ENCODE assay signal across 8 cellular contexts in genomic region chr19:16571283-16571682, GRCh38. TPM values are rescaled to one million over a fixed set of nuclear protein-coding genes. Genes with fewer than 3 reads are reported as not detected.
DNase-seq lines count a peak whose midpoint lies in the region; ATAC-seq and TF ChIP-seq lines count a peak whose summit lies in the region.

No MANE protein-coding gene starts in this region.

- no peaks in the 10 kb centered on the region for H3K9me3 Mint-ChIP-seq in Calu3 (ENCODE audit: low read depth, unreplicated experiment)
- H3K9me3 Mint-ChIP-seq in activated naive CD8-positive, alpha-beta T cell treated with anti-CD3 and anti-CD28 coated beads, Interleukin-2, amount 10 ng/mL, durations not matched to agents 7 days and 5 days: no peaks in the 10 kb centered on the region
- no peaks in the 10 kb centered on the region for H3K9me3 Mint-ChIP-seq in type B pancreatic cell

- DNase-seq in Calu3: no peak
- no peak for DNase-seq in activated naive CD8-positive, alpha-beta T cell treated with anti-CD3 and anti-CD28 coated beads, Interleukin-2, amount 10 ng/mL, durations not matched to agents 7 days and 5 days
- DNase-seq in kidney tubule cell (ENCODE audit: low spot score): peak; percentile 61
- no peak for DNase-seq in type B pancreatic cell (ENCODE audit: extremely low spot score, unreplicated experiment)
- DNase-seq in occipital lobe (lab: John Stamatoyannopoulos, UW): no peak
- no peak for DNase-seq in NCI-H2029 treated with DMSO at 0.1 percent for 48 hours (lab: John Stamatoyannopoulos, UW)

- no peak for ATAC-seq in activated naive CD8-positive, alpha-beta T cell treated with anti-CD3 and anti-CD28 coated beads, Interleukin-2, amount 10 ng/mL, durations not matched to agents 7 days and 5 days (ENCODE audit: low read depth)
- no peak for ATAC-seq in HG02759 (IDR thresholded peaks at IDR 0.05; ENCODE audit: unreplicated experiment)

- no peaks in the 10 kb centered on the region for H3K27me3 ChIP-seq in KMS-11 (ENCODE audit: insufficient read depth, low read depth)

- no TSS peak for BruUV-seq in Calu3 (replicated peaks; lab: Mats Ljungman, UMichigan)

- peak overlapping the region; percentile 87 for H3K4me3 Mint-ChIP-seq in Calu3 (ENCODE audit: low read depth, unreplicated experiment)
- H3K4me3 Mint-ChIP-seq in activated naive CD8-positive, alpha-beta T cell treated with anti-CD3 and anti-CD28 coated beads, Interleukin-2, amount 10 ng/mL, durations not matched to agents 7 days and 5 days: peak overlapping the region; percentile 95
- peak overlapping the region; percentile 84 for H3K4me3 Mint-ChIP-seq in type B pancreatic cell

- H3K9ac ChIP-seq in KMS-11: peak overlapping the region; percentile 63; the same call in 1 of the 2 replicates

- H2AFZ ChIP-seq in KMS-11 (ENCODE audit: low read depth): peak overlapping the region; percentile 47; the same call in 1 of the 2 replicates

- H3K27me3 Mint-ChIP-seq in Calu3 (ENCODE audit: unreplicated experiment) (no peaks in the 10 kb centered on the region), type B pancreatic cell (no peaks in the 10 kb centered on the region)
- H3K27me3 Mint-ChIP-seq in activated naive CD8-positive, alpha-beta T cell treated with anti-CD3 and anti-CD28 coated beads, Interleukin-2, amount 10 ng/mL, durations not matched to agents 7 days and 5 days: no peaks in the 10 kb centered on the region

- H3K79me2 ChIP-seq in KMS-11 (ENCODE audit: insufficient read depth, low read depth): peaks cover 56% of the 10 kb centered on the region; the same call in 1 of the 2 replicates

- CTCF ChIA-PET in Calu3 (lab: Charles Lee): no interaction called here

- H3K27ac Mint-ChIP-seq in Calu3 (ENCODE audit: unreplicated experiment) (peak overlapping the region; percentile 82), type B pancreatic cell (peak overlapping the region; percentile 23)
- H3K27ac Mint-ChIP-seq in activated naive CD8-positive, alpha-beta T cell treated with anti-CD3 and anti-CD28 coated beads, Interleukin-2, amount 10 ng/mL, durations not matched to agents 7 days and 5 days: peak overlapping the region; percentile 88

- intact Hi-C loops in Calu3 (cut with micrococcal nuclease; ENCODE audit: unreplicated experiment): no loop called here

- no peaks in the 10 kb centered on the region for H4K20me1 ChIP-seq in KMS-11 (ENCODE audit: insufficient read depth)

- H3K4me2 ChIP-seq in KMS-11: peak overlapping the region; percentile 96

- POLR2A ChIA-PET in activated naive CD8-positive, alpha-beta T cell treated with anti-CD3 and anti-CD28 coated beads, Interleukin-2, amount 10 ng/mL, durations not matched to agents 7 days and 5 days (lab: Charles Lee): interaction anchor here (0.6 to 1.4 kb wide), 3 partner anchors 16 to 56 kb away, joined by 3 read pairs; partner anchors contain the start of gene MED26

- no peak overlapping the region for H3K4me3 ChIP-seq in KMS-11 (IDR thresholded peaks at IDR 0.05; ENCODE audit: insufficient read depth, low read depth, low read length)

- H3K4me1 ChIP-seq in KMS-11 (ENCODE audit: low read depth, poor library complexity, severe bottlenecking): peaks cover 22% of the 10 kb centered on the region

- no peaks in the 10 kb centered on the region; the same call in 1 of the 2 replicates for H3K36me3 ChIP-seq in KMS-11 (ENCODE audit: insufficient read depth)

- H3K36me3 Mint-ChIP-seq in Calu3 (ENCODE audit: insufficient read depth, unreplicated experiment): peaks cover 61% of the 10 kb centered on the region
- H3K36me3 Mint-ChIP-seq in activated naive CD8-positive, alpha-beta T cell treated with anti-CD3 and anti-CD28 coated beads, Interleukin-2, amount 10 ng/mL, durations not matched to agents 7 days and 5 days: peaks cover 30% of the 10 kb centered on the region
- H3K36me3 Mint-ChIP-seq in type B pancreatic cell: peaks cover 10% of the 10 kb centered on the region

- TF ChIP-seq CTCF in Calu3 (IDR thresholded peaks at IDR 0.05; ENCODE audit: unreplicated experiment): no peak
- TF ChIP-seq CTCF in KMS-11 (conservative IDR thresholded peaks at IDR 0.05; ENCODE audit: low read depth, low read length): no peak
- TF ChIP-seq CTCF in type B pancreatic cell (conservative IDR thresholded peaks at IDR 0.05): no peak

- H3K4me1 Mint-ChIP-seq in Calu3 (ENCODE audit: low read depth, unreplicated experiment) (peaks cover 19% of the 10 kb centered on the region), type B pancreatic cell (ENCODE audit: unreplicated experiment) (peaks cover 17% of the 10 kb centered on the region)
- peaks cover 48% of the 10 kb centered on the region for H3K4me1 Mint-ChIP-seq in activated naive CD8-positive, alpha-beta T cell treated with anti-CD3 and anti-CD28 coated beads, Interleukin-2, amount 10 ng/mL, durations not matched to agents 7 days and 5 days

- no peak overlapping the region for H3K27ac ChIP-seq in KMS-11

RNA-seq across cellular contexts. Expression of gene SLC35E1, which starts 0.9 kb away (rescaled TPM):
- 41.6 and 46.4 TPM in 2 replicates for total RNA-seq in Calu3 (2022)
- total RNA-seq in activated naive CD8-positive, alpha-beta T cell treated with anti-CD3 and anti-CD28 coated beads, Interleukin-2, amount 10 ng/mL, durations not matched to agents 7 days and 5 days: 10 to 100 TPM; 43.4 to 44.5 TPM
- 44.5 and 52.7 TPM in 2 replicates for total RNA-seq in type B pancreatic cell (ENCODE audit: low replicate concordance)
- total RNA-seq in occipital lobe: 25.3 TPM

RNA-seq across cellular contexts. Expression of gene CHERP, which starts 29.0 kb away (rescaled TPM):
- total RNA-seq in Calu3 (2022): 49.3 and 49.8 TPM in 2 replicates
- 10 to 100 TPM; 65.5 to 67.0 TPM for total RNA-seq in activated naive CD8-positive, alpha-beta T cell treated with anti-CD3 and anti-CD28 coated beads, Interleukin-2, amount 10 ng/mL, durations not matched to agents 7 days and 5 days
- total RNA-seq in type B pancreatic cell (ENCODE audit: low replicate concordance): 61.0 and 70.8 TPM in 2 replicates
- total RNA-seq in occipital lobe: 4.4 TPM

RNA-seq across cellular contexts. Expression of gene MED26, which starts 56.7 kb away (rescaled TPM):
- total RNA-seq in Calu3 (2022) (9.0 and 9.6 TPM in 2 replicates), type B pancreatic cell (ENCODE audit: low replicate concordance) (12.5 and 12.8 TPM in 2 replicates), occipital lobe (3.3 TPM)
- 10 to 100 TPM; 16.4 to 21.2 TPM for total RNA-seq in activated naive CD8-positive, alpha-beta T cell treated with anti-CD3 and anti-CD28 coated beads, Interleukin-2, amount 10 ng/mL, durations not matched to agents 7 days and 5 days

Comparison
In these comparisons a context has a peak if more than half of its experiments do, and no peak if none do; other contexts are left out.
1. H3K27ac Mint-ChIP-seq: peak in every context shown above with its lines; median percentile 88 in activated naive CD8-positive, alpha-beta T cell treated with anti-CD3 and anti-CD28 coated beads, Interleukin-2, amount 10 ng/mL, durations not matched to agents 7 days and 5 days; 82 in Calu3; 23 in type B pancreatic cell.